In the genomic region with DNA sequence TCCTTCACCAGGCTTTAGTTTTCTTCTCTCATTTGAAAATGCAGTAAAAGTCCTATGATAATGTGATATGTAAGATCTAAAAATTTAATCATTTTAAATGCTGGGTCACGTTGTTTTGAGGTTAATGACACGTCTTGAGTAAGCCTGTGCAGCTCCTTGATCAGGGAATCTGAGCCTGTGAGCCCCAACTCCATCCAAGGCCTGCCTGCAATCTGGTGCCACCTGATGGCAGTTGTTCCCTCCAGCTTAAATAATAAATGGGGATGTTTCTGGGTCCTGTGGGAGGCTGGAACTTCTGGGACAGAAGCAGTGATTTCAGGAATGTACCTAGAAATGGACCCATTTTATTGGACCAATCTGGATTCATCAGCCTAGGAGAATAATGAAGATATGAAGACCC, we compare ENCODE assay signal across 1 cellular context.
TF ChIP-seq lines count a peak whose summit lies in the region.

No MANE protein-coding gene starts in this region.

TF ChIP-seq in Ishikawa, 13 proteins besides CTCF, POLR2A, EP300 and RAD21:
- TF ChIP-seq, protein P1, sequence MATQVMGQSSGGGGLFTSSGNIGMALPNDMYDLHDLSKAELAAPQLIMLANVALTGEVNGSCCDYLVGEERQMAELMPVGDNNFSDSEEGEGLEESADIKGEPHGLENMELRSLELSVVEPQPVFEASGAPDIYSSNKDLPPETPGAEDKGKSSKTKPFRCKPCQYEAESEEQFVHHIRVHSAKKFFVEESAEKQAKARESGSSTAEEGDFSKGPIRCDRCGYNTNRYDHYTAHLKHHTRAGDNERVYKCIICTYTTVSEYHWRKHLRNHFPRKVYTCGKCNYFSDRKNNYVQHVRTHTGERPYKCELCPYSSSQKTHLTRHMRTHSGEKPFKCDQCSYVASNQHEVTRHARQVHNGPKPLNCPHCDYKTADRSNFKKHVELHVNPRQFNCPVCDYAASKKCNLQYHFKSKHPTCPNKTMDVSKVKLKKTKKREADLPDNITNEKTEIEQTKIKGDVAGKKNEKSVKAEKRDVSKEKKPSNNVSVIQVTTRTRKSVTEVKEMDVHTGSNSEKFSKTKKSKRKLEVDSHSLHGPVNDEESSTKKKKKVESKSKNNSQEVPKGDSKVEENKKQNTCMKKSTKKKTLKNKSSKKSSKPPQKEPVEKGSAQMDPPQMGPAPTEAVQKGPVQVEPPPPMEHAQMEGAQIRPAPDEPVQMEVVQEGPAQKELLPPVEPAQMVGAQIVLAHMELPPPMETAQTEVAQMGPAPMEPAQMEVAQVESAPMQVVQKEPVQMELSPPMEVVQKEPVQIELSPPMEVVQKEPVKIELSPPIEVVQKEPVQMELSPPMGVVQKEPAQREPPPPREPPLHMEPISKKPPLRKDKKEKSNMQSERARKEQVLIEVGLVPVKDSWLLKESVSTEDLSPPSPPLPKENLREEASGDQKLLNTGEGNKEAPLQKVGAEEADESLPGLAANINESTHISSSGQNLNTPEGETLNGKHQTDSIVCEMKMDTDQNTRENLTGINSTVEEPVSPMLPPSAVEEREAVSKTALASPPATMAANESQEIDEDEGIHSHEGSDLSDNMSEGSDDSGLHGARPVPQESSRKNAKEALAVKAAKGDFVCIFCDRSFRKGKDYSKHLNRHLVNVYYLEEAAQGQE (IDR thresholded peaks at IDR 0.05; ENCODE audit: low read depth) = no peak
- no peak for TF ChIP-seq NFIC (IDR thresholded peaks at IDR 0.05)
- no peak for TF ChIP-seq FOXM1 (IDR thresholded peaks at IDR 0.05; ENCODE audit: borderline replicate concordance, low read depth)
- no peak for TF ChIP-seq TCF12 (IDR thresholded peaks at IDR 0.05; ENCODE audit: low read depth)
- TF ChIP-seq TAF1 (IDR thresholded peaks at IDR 0.05; ENCODE audit: low read depth) = no peak
- TF ChIP-seq, protein P2, sequence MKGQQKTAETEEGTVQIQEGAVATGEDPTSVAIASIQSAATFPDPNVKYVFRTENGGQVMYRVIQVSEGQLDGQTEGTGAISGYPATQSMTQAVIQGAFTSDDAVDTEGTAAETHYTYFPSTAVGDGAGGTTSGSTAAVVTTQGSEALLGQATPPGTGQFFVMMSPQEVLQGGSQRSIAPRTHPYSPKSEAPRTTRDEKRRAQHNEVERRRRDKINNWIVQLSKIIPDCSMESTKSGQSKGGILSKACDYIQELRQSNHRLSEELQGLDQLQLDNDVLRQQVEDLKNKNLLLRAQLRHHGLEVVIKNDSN (IDR thresholded peaks at IDR 0.05) = no peak
- TF ChIP-seq CEBPB (IDR thresholded peaks at IDR 0.05) = no peak
- no peak for TF ChIP-seq YY1 (IDR thresholded peaks at IDR 0.05; ENCODE audit: low read depth)
- no peak for TF ChIP-seq EGR1 (IDR thresholded peaks at IDR 0.05)
- no peak for TF ChIP-seq TEAD4 (IDR thresholded peaks at IDR 0.05)
- TF ChIP-seq ZBTB7A (IDR thresholded peaks at IDR 0.05; ENCODE audit: low read depth) = no peak
